12 cellular contexts compared by ENCODE assay signal in genomic region chr13:40508112-40508511, GRCh38.
A peak's percentile ranks its signal among the peaks of the same experiment; 100 is the strongest.
DNase-seq lines count a peak whose midpoint lies in the region; ATAC-seq, FAIRE-seq and TF ChIP-seq lines count a peak whose summit lies in the region.
"Had no signal": no experiment of that assay in that cellular context is flagged by ENCODE, and none has a peak within 500 bp of the region (broad histone marks: within the 10 kb centered on the region; RNA-seq: fewer than 3 reads in every experiment).

No MANE protein-coding gene starts in this region.

- no peak overlapping the region for H3K4me3 ChIP-seq in fibroblast of the aortic adventitia (ENCODE audit: low read depth, low read length)

- FAIRE-seq in HTR-8/SVneo (lab: Jason Lieb, UNC) = no peak
- FAIRE-seq: H1 had no signal

- peak; percentile 14 for DNase-seq in AG08396 (ENCODE audit: low spot score)
- DNase-seq in NCI-H226 = peak; percentile 71
- DNase-seq in fibroblast of the aortic adventitia (ENCODE audit: low read depth) = peak; percentile 85
- DNase-seq in omental fat pad (ENCODE audit: low spot score) = no peak
- DNase-seq in NCI-H1105 treated with DMSO at 0.1 percent for 48 hours (lab: John Stamatoyannopoulos, UW) = no peak
- no peak for DNase-seq in SK-N-DZ (ENCODE audit: low spot score)
- no peak for DNase-seq in HTR-8/SVneo (ENCODE audit: insufficient read length, low spot score)
- DNase-seq in OCI-M2 (lab: John Stamatoyannopoulos, UW; ENCODE audit: unreplicated experiment) = no peak
- DNase-seq: NCI-H1694 treated with DMSO at 0.1 percent for 48 hours; stimulated activated CD4-positive, alpha-beta T cell treated with anti-CD3 and anti-CD28 coated beads, Interleukin-4, amount 100 ng/mL, for 4 hours had no signal

- peak; percentile 89 for ATAC-seq in omental fat pad (ENCODE audit: low FRiP score)
- ATAC-seq: left lobe of liver had no signal

- TF ChIP-seq CTCF in fibroblast of the aortic adventitia (IDR thresholded peaks at IDR 0.05; ENCODE audit: insufficient read depth, low read length) (no peak), omental fat pad (IDR thresholded peaks at IDR 0.05) (no peak)

Comparison
In these comparisons a context has a peak if more than half of its experiments do, and no peak if none do; other contexts are left out.
1. DNase-seq: peak in AG08396 (single experiment), NCI-H226 (single experiment) and fibroblast of the aortic adventitia (single experiment); none in omental fat pad (single experiment), NCI-H1105 treated with DMSO at 0.1 percent for 48 hours (single experiment), SK-N-DZ (single experiment), HTR-8/SVneo (single experiment) and OCI-M2 (single experiment).